ENCODE assay signal across 13 cellular contexts in the genomic region with DNA sequence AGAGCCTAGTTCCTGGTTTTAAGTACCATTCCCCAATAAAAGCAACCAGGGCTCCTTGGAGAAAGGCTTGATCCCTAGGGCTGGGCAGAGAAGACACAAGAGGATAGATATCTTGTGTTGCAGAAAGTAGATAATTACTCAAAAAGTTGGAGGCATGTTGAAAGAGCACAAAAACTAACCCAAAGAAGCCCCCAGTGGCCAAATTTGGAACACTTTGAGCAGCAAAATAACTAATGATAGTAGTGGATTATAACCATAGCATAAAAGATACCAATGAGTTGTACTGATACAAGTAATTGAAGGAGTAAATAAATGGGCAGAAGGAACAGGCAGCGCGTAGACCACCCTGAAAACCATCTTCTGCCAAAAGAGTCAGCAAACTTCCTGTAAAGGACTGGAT. TPM values are rescaled to one million over a fixed set of nuclear protein-coding genes. Genes with fewer than 3 reads are reported as not detected.
A peak's percentile ranks its signal among the peaks of the same experiment; 100 is the strongest.
DNase-seq lines count a peak whose midpoint lies in the region; ATAC-seq and TF ChIP-seq lines count a peak whose summit lies in the region.
"Had no signal": no experiment of that assay in that cellular context is flagged by ENCODE, and none has a peak within 500 bp of the region (broad histone marks: within the 10 kb centered on the region; RNA-seq: fewer than 3 reads in every experiment).

No MANE protein-coding gene starts in this region.

- peak in 1 of 2 donors; percentile 25 for DNase-seq in cardiac muscle cell (ENCODE audit: low read depth in 1 of 2, low spot score in 1 of 2)
- DNase-seq in left ventricle myocardium superior = no peak
- DNase-seq in Peyer's patch = no peak
- peak; percentile 18 for DNase-seq in fibroblast of gingiva (ENCODE audit: low read depth)
- DNase-seq in transverse colon = no peak
- DNase-seq in NCI-H226 = no peak
- no peak for DNase-seq in ecto neural progenitor cell (ENCODE audit: low spot score)
- DNase-seq: activated naive CD4-positive, alpha-beta T cell treated with anti-CD3 and anti-CD28 coated beads for 36 hours; DMS79 treated with DMSO at 0.1 percent for 48 hours; hippocampal formation; right cardiac atrium; SJCRH30 had no signal

- no peaks in the 10 kb centered on the region for H3K36me3 ChIP-seq in cardiac muscle cell
- peaks cover 0 to 40% (median 0%) of the 10 kb centered on the region in 3 donors for H3K36me3 ChIP-seq in Peyer's patch
- no peaks in the 10 kb centered on the region for H3K36me3 ChIP-seq in transverse colon

- H3K27me3 ChIP-seq in cardiac muscle cell (no peaks in the 10 kb centered on the region), Peyer's patch (no peaks in the 10 kb centered on the region), transverse colon (no peaks in the 10 kb centered on the region)
- H3K27me3 ChIP-seq: SJCRH30 had no signal

- no peak for ATAC-seq in left ventricle myocardium superior
- no peak for ATAC-seq in HG02678 (IDR thresholded peaks at IDR 0.05; ENCODE audit: unreplicated experiment)
- ATAC-seq: right cardiac atrium had no signal

- H3K27ac ChIP-seq in cardiac muscle cell = no peak overlapping the region
- no peak overlapping the region for H3K27ac ChIP-seq in Peyer's patch
- H3K27ac ChIP-seq in transverse colon = no peak overlapping the region
- H3K27ac ChIP-seq: SJCRH30 had no signal

- no peak overlapping the region for H3K4me3 ChIP-seq in cardiac muscle cell
- H3K4me3 ChIP-seq in Peyer's patch = no peak overlapping the region
- H3K4me3 ChIP-seq in transverse colon = no peak overlapping the region
- H3K4me3 ChIP-seq: SJCRH30 had no signal

- 94 to 95% methylated on average over 2 of the region's 2 CpGs for WGBS in transverse colon (ENCODE audit: low coverage in 1 of 2), 2 donors

- no peaks in the 10 kb centered on the region for H3K9me3 ChIP-seq in cardiac muscle cell (ENCODE audit: low read depth)
- H3K9me3 ChIP-seq in Peyer's patch = no peaks in the 10 kb centered on the region
- H3K9me3 ChIP-seq in transverse colon = no peaks in the 10 kb centered on the region
- H3K9me3 ChIP-seq: SJCRH30 had no signal

- no peak for TF ChIP-seq POLR2A in Peyer's patch (IDR thresholded peaks at IDR 0.05)
- TF ChIP-seq POLR2A in transverse colon (IDR thresholded peaks at IDR 0.05) = no peak

- peaks cover 9% of the 10 kb centered on the region for H3K4me1 ChIP-seq in cardiac muscle cell (ENCODE audit: low read depth)
- H3K4me1 ChIP-seq in Peyer's patch = peaks cover 0 to 5% (median 0%) of the 10 kb centered on the region in 4 donors
- peaks cover 0 to 17% (median 5%) of the 10 kb centered on the region in 4 donors for H3K4me1 ChIP-seq in transverse colon

- no peak for TF ChIP-seq EP300 in transverse colon (IDR thresholded peaks at IDR 0.05; ENCODE audit: low read depth)

- intact Hi-C loops in left ventricle myocardium superior (cut with micrococcal nuclease) = no loop called here
- intact Hi-C loops in transverse colon (cut with DNase I; ENCODE audit: low total_unique reads) = no loop called here

- in situ Hi-C loops in transverse colon (cut with MboI; ENCODE audit: low pct_ligation_motif_present in 1 of 4, low pct_unique_long_range_greater_than_20kb in 1 of 4, low sequenced_read_pairs in 3 of 4) = no loop called here

- TF ChIP-seq CTCF in cardiac muscle cell (IDR thresholded peaks at IDR 0.05; ENCODE audit: low read depth, low read length) (peak; percentile 60), Peyer's patch (IDR thresholded peaks at IDR 0.05) (peak in 5 of 6 experiments; percentile 10 to 38 (median 23)), transverse colon (IDR thresholded peaks at IDR 0.05) (peak; percentile 11 to 36 (median 18))

RNA-seq across cellular contexts. Expression of gene EXOSC7, which starts 12.0 kb away (rescaled TPM):
- total RNA-seq in cardiac muscle cell (47.7 and 61.1 TPM in 2 replicates), left ventricle myocardium superior (25.0 TPM), Peyer's patch (10 to 100 TPM; 19.8 to 66.0 (median 28.6) TPM), transverse colon (10 to 100 TPM; 20.3 to 46.4 (median 38.8) TPM)
- 66.9 and 70.4 TPM in 2 replicates for polyA plus RNA-seq in cardiac muscle cell

RNA-seq across cellular contexts. Expression of gene ZDHHC3, which starts 12.1 kb away (rescaled TPM):
- total RNA-seq in cardiac muscle cell (50.2 and 60.3 TPM in 2 replicates), left ventricle myocardium superior (39.1 TPM), Peyer's patch (100 to 1,000 TPM in 3 of 4 donors, 10 to 100 TPM in 1; 70.1 to 190 (median 152) TPM), transverse colon (100 to 1,000 TPM; 142 to 258 (median 170) TPM)
- polyA plus RNA-seq in cardiac muscle cell = 43.8 and 47.8 TPM in 2 replicates

RNA-seq across cellular contexts. Expression of gene CLEC3B, which starts 38.0 kb away (rescaled TPM):
- total RNA-seq in cardiac muscle cell (1.3 TPM in 1 of 2 replicates, not detected in the other), left ventricle myocardium superior (68.0 TPM), Peyer's patch (10 to 100 TPM; 11.6 to 47.9 (median 32.7) TPM), transverse colon (10 to 100 TPM in 3 of 4 donors, 1 to 10 TPM in 1; 6.0 to 70.7 (median 16.4) TPM)
- polyA plus RNA-seq in cardiac muscle cell = 0.21 and 1.6 TPM in 2 replicates
- total RNA-seq: activated naive CD4-positive, alpha-beta T cell treated with anti-CD3 and anti-CD28 coated beads for 36 hours; SJCRH30 had no signal
